In the genomic region with DNA sequence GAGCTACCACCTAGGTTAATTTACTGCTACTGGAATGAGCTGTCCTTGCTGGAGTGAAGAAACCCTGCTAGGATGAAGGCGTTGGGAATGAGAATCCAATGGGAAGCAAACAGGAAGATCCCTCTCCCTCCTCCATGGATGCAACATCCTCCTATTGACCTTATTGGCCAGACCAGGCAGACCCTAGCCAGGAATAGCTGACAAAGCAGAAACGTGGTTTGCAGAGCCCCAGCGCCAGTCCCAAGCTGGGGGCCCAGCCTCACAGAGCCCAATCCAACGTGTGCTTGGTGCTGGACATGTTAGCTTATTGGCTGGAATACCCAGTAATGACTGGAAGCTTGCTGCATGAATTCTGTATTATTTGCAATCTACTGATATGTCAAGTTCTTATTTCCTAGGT, we compare ENCODE assay signal across 35 cellular contexts.
"Had no signal": no experiment of that assay in that cellular context is flagged by ENCODE, and none has a peak within 500 bp of the region (broad histone marks: within the 10 kb centered on the region; RNA-seq: fewer than 3 reads in every experiment).

No MANE protein-coding gene starts in this region.

- DNase-seq: activated CD4-positive, alpha-beta memory T cell treated with anti-CD3 and anti-CD28 coated beads for 36 hours; activated CD4-positive, alpha-beta T cell treated with anti-CD3 and anti-CD28 coated beads for 36 hours; activated CD4-positive, alpha-beta T cell treated with anti-CD3 and anti-CD28 coated beads, Interleukin-2, amount 10 ng/mL, durations not matched to agents 24 days and 14 days; activated CD4-positive, CD25-positive, alpha-beta regulatory T cell; activated CD4-positive, CD25-positive, alpha-beta regulatory T cell treated with anti-CD3 and anti-CD28 coated beads, Interleukin-2, amount 50 U/mL, for 72 hours; activated CD8-positive, alpha-beta memory T cell treated with anti-CD3 and anti-CD28 coated beads, Interleukin-2, amount 10 ng/mL, durations not matched to agents 7 days and 5 days; activated CD8-positive, alpha-beta memory T cell treated with anti-CD3 and anti-CD28 coated beads, Interleukin-2, amount 50 U/mL, for 4 hours; activated CD8-positive, alpha-beta T cell treated with anti-CD3 and anti-CD28 coated beads, Interleukin-2, amount 10 ng/mL, durations not matched to agents 7 days and 5 days; activated effector memory CD4-positive, alpha-beta T cell treated with anti-CD3 and anti-CD28 coated beads, Interleukin-2, amount 50 U/mL, for 16 hours; activated naive CD4-positive, alpha-beta T cell treated with anti-CD3 and anti-CD28 coated beads for 36 hours; activated naive CD8-positive, alpha-beta T cell treated with anti-CD3 and anti-CD28 coated beads for 36 hours; activated naive CD8-positive, alpha-beta T cell treated with anti-CD3 and anti-CD28 coated beads, Interleukin-2, amount 50 U/mL, for 24 hours; activated T-cell treated with anti-CD3 and anti-CD28 coated beads, Interleukin-2, amount 50 U/mL, for 1 hour; activated T-cell treated with anti-CD3 and anti-CD28 coated beads, Interleukin-2, amount 50 U/mL, for 48 hours; adrenal gland; amygdala; aorta; body of pancreas; central memory CD4-positive, alpha-beta T cell; cerebellar nuclear complex; dorsolateral prefrontal cortex; effector memory CD4-positive, alpha-beta T cell; erythroblast; foreskin keratinocyte; gastrocnemius medialis; glutamatergic neuron; heart left ventricle; T-helper 2 cell had no signal

- H3K27ac ChIP-seq: adrenal gland, body of pancreas, cardiac muscle cell, coronary artery, dorsolateral prefrontal cortex, esophagus muscularis mucosa, gastrocnemius medialis, heart left ventricle had no signal

- H3K4me1 ChIP-seq: adrenal gland, body of pancreas, esophagus muscularis mucosa, gastrocnemius medialis had no signal

- H3K36me3 Mint-ChIP-seq: activated CD4-positive, alpha-beta memory T cell treated with anti-CD3 and anti-CD28 coated beads for 36 hours; activated CD8-positive, alpha-beta memory T cell treated with anti-CD3 and anti-CD28 coated beads, Interleukin-2, amount 10 ng/mL, durations not matched to agents 7 days and 5 days; activated naive CD4-positive, alpha-beta T cell treated with anti-CD3 and anti-CD28 coated beads, Interleukin-2, amount 50 U/mL, for 24 hours; activated naive CD8-positive, alpha-beta T cell treated with anti-CD3 and anti-CD28 coated beads for 36 hours had no signal

- H3K36me3 ChIP-seq: adrenal gland, cardiac muscle cell, esophagus muscularis mucosa, gastrocnemius medialis, heart left ventricle had no signal

- H3K9me3 Mint-ChIP-seq: activated naive CD4-positive, alpha-beta T cell treated with anti-CD3 and anti-CD28 coated beads, Interleukin-2, amount 50 U/mL, for 24 hours; activated T-helper 2 cell treated with anti-CD3 and anti-CD28 coated beads, Interferon-gamma antibody, Interleukin-2, Interleukin-4, amounts not matched to agents 10 μg/mL and 5 μg/mL and 100 μg/mL, durations not matched to agents 14 hours and 24 hours and 36 hours had no signal

- ATAC-seq: activated CD4-positive, alpha-beta T cell treated with anti-CD3 and anti-CD28 coated beads for 36 hours; activated CD8-positive, alpha-beta memory T cell treated with anti-CD3 and anti-CD28 coated beads, Interleukin-2, amount 10 ng/mL, durations not matched to agents 7 days and 5 days; activated CD8-positive, alpha-beta T cell treated with anti-CD3 and anti-CD28 coated beads, Interleukin-2, amount 10 ng/mL, durations not matched to agents 7 days and 5 days; activated naive CD8-positive, alpha-beta T cell treated with anti-CD3 and anti-CD28 coated beads, Interleukin-2, amount 50 U/mL, for 24 hours; body of pancreas; gastrocnemius medialis; heart left ventricle had no signal

- H3K4me1 Mint-ChIP-seq: activated CD4-positive, alpha-beta T cell treated with anti-CD3 and anti-CD28 coated beads for 36 hours; activated CD4-positive, alpha-beta T cell treated with anti-CD3 and anti-CD28 coated beads, Interleukin-2, amount 10 ng/mL, durations not matched to agents 24 days and 14 days; activated CD8-positive, alpha-beta memory T cell treated with anti-CD3 and anti-CD28 coated beads, Interleukin-2, amount 10 ng/mL, durations not matched to agents 7 days and 5 days; activated naive CD4-positive, alpha-beta T cell treated with anti-CD3 and anti-CD28 coated beads, Interleukin-2, amount 50 U/mL, for 24 hours; activated naive CD8-positive, alpha-beta T cell treated with anti-CD3 and anti-CD28 coated beads for 36 hours; activated naive CD8-positive, alpha-beta T cell treated with anti-CD3 and anti-CD28 coated beads, Interleukin-2, amount 50 U/mL, for 24 hours had no signal

- H3K4me3 ChIP-seq: adrenal gland, body of pancreas, cardiac muscle cell, coronary artery, dorsolateral prefrontal cortex, esophagus muscularis mucosa, gastrocnemius medialis, heart left ventricle had no signal

- H3K27me3 ChIP-seq: adrenal gland, body of pancreas, cardiac muscle cell, dorsolateral prefrontal cortex, esophagus muscularis mucosa, foreskin keratinocyte, gastrocnemius medialis, heart left ventricle had no signal

- H3K9me3 ChIP-seq: adrenal gland, body of pancreas, esophagus muscularis mucosa, gastrocnemius medialis, heart left ventricle had no signal

- H3K27me3 Mint-ChIP-seq: activated CD4-positive, alpha-beta T cell treated with anti-CD3 and anti-CD28 coated beads, Interleukin-2, amount 10 ng/mL, durations not matched to agents 24 days and 14 days; activated CD8-positive, alpha-beta memory T cell treated with anti-CD3 and anti-CD28 coated beads, Interleukin-2, amount 10 ng/mL, durations not matched to agents 7 days and 5 days; activated naive CD4-positive, alpha-beta T cell treated with anti-CD3 and anti-CD28 coated beads, Interleukin-2, amount 50 U/mL, for 24 hours; dendritic cell treated with granulocyte-macrophage colony-stimulating factor and Interleukin-4, amounts not matched to agents 40 ng/mL and 50 ng/mL, for 4 days had no signal

- H3K27ac Mint-ChIP-seq: activated CD4-positive, alpha-beta memory T cell treated with anti-CD3 and anti-CD28 coated beads for 36 hours; activated CD4-positive, alpha-beta T cell treated with anti-CD3 and anti-CD28 coated beads for 36 hours; activated CD4-positive, alpha-beta T cell treated with anti-CD3 and anti-CD28 coated beads, Interleukin-2, amount 10 ng/mL, durations not matched to agents 24 days and 14 days; activated CD8-positive, alpha-beta memory T cell treated with anti-CD3 and anti-CD28 coated beads, Interleukin-2, amount 10 ng/mL, durations not matched to agents 7 days and 5 days; activated CD8-positive, alpha-beta T cell treated with anti-CD3 and anti-CD28 coated beads, Interleukin-2, amount 10 ng/mL, durations not matched to agents 7 days and 5 days; activated naive CD4-positive, alpha-beta T cell treated with anti-CD3 and anti-CD28 coated beads for 36 hours; activated naive CD4-positive, alpha-beta T cell treated with anti-CD3 and anti-CD28 coated beads, Interleukin-2, amount 50 U/mL, for 24 hours; activated naive CD8-positive, alpha-beta T cell treated with anti-CD3 and anti-CD28 coated beads for 36 hours; activated naive CD8-positive, alpha-beta T cell treated with anti-CD3 and anti-CD28 coated beads, Interleukin-2, amount 50 U/mL, for 24 hours; activated T-helper 1 cell treated with anti-CD3 and anti-CD28 coated beads, Interleukin-12 subunit alpha, Interleukin-12 subunit beta, Interleukin-2, Interleukin-4 antibody, amounts not matched to agents 30 ng/mL and 10 ng/mL and 1 ng/mL, durations not matched to agents 14 hours and 24 hours and 36 hours; activated T-helper 2 cell treated with anti-CD3 and anti-CD28 coated beads, Interferon-gamma antibody, Interleukin-2, Interleukin-4, amounts not matched to agents 10 μg/mL and 5 μg/mL and 100 μg/mL, durations not matched to agents 14 hours and 24 hours and 36 hours; dendritic cell treated with granulocyte-macrophage colony-stimulating factor and Interleukin-4, amounts not matched to agents 40 ng/mL and 50 ng/mL, for 4 days had no signal

- H3K4me3 Mint-ChIP-seq: activated CD4-positive, alpha-beta memory T cell treated with anti-CD3 and anti-CD28 coated beads for 36 hours; activated CD4-positive, alpha-beta T cell treated with anti-CD3 and anti-CD28 coated beads for 36 hours; activated CD4-positive, alpha-beta T cell treated with anti-CD3 and anti-CD28 coated beads, Interleukin-2, amount 10 ng/mL, durations not matched to agents 24 days and 14 days; activated CD8-positive, alpha-beta memory T cell treated with anti-CD3 and anti-CD28 coated beads, Interleukin-2, amount 10 ng/mL, durations not matched to agents 7 days and 5 days; activated CD8-positive, alpha-beta T cell treated with anti-CD3 and anti-CD28 coated beads, Interleukin-2, amount 10 ng/mL, durations not matched to agents 7 days and 5 days; activated naive CD4-positive, alpha-beta T cell treated with anti-CD3 and anti-CD28 coated beads for 36 hours; activated naive CD4-positive, alpha-beta T cell treated with anti-CD3 and anti-CD28 coated beads, Interleukin-2, amount 50 U/mL, for 24 hours; activated naive CD8-positive, alpha-beta T cell treated with anti-CD3 and anti-CD28 coated beads for 36 hours; activated naive CD8-positive, alpha-beta T cell treated with anti-CD3 and anti-CD28 coated beads, Interleukin-2, amount 50 U/mL, for 24 hours; activated T-helper 1 cell treated with anti-CD3 and anti-CD28 coated beads, Interleukin-12 subunit alpha, Interleukin-12 subunit beta, Interleukin-2, Interleukin-4 antibody, amounts not matched to agents 30 ng/mL and 10 ng/mL and 1 ng/mL, durations not matched to agents 14 hours and 24 hours and 36 hours; dendritic cell treated with granulocyte-macrophage colony-stimulating factor and Interleukin-4, amounts not matched to agents 40 ng/mL and 50 ng/mL, for 4 days had no signal
